ENCODE assay signal across 8 cellular contexts in the genomic region with DNA sequence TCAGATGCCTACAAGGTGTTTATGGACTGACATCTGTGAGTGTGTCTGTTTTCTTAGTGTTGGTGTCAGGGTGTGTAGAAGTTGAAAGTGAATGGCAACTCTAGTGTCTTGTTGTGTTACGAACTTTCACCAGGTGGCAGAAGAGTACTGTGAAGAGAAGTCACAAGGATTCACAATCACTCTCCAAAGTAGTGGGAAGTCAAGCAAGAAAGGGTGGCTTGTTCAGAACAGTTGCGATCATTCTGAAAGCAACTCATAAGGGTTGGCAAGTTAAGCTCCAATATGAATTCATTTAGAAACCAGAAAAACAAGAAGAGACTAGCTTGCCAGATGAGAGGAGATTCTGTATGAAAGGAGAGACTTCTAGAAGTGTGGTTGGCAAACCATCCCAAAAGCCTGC.
A peak's percentile ranks its signal among the peaks of the same experiment; 100 is the strongest.
DNase-seq lines count a peak whose midpoint lies in the region; ATAC-seq and TF ChIP-seq lines count a peak whose summit lies in the region.

No MANE protein-coding gene starts in this region.

- peak overlapping the region; percentile 45; the same call in 1 of the 2 replicates for H3K4me2 ChIP-seq in PC-9

- TF ChIP-seq CTCF in PC-9 (conservative IDR thresholded peaks at IDR 0.05) (peak; percentile 86), brain (conservative IDR thresholded peaks at IDR 0.05) (peak; percentile 66 to 73)

- no peaks in the 10 kb centered on the region for H3K9me2 ChIP-seq in PC-9 (ENCODE audit: insufficient read depth)

- CTCF ChIA-PET in PC-9 (lab: Charles Lee), result interaction anchor here (0.8 to 1.4 kb wide), 3 partner anchors 457 to 1201 kb away, joined by 3 read pairs; no protein-coding TSS in a partner anchor

- H3K9me3 Mint-ChIP-seq in brain, result peaks cover 0 to 2% (median 0%) of the 10 kb centered on the region in 5 experiments

- POLR2A ChIA-PET in PC-9 (lab: Charles Lee; ENCODE audit: unreplicated experiment), result interaction anchor here (0.7 kb wide), 1 partner anchor 317 kb away, joined by 4 read pairs; no protein-coding TSS in a partner anchor

- intact Hi-C loops in PC-9 (cut with micrococcal nuclease; ENCODE audit: unreplicated experiment), result loop anchor here (1.0 to 10.0 kb wide), 8 partner anchors 317 to 2000 kb away; a partner anchor contains a TSS

- H3K27ac Mint-ChIP-seq in brain, result no peak overlapping the region

- H3F3A ChIP-seq in PC-9 (ENCODE audit: insufficient read depth, low read depth), result peaks cover 15% of the 10 kb centered on the region; the same call in 1 of the 2 replicates

- DNase-seq in NCI-H345 (lab: John Stamatoyannopoulos, UW), result peak; percentile 24
- DNase-seq in NCI-H345 treated with DMSO at 0.1 percent for 48 hours (lab: John Stamatoyannopoulos, UW; ENCODE audit: unreplicated experiment), result no peak
- peak; percentile 38 to 66 for DNase-seq in PC-9
- DNase-seq in kidney tubule cell (ENCODE audit: low spot score), result peak; percentile 81
- DNase-seq in superior temporal gyrus (ENCODE audit: extremely low spot score), result peak; percentile 65

- no peaks in the 10 kb centered on the region for H3K9me3 ChIP-seq in PC-9 (ENCODE audit: insufficient read depth, low read depth)

- peak; percentile 53 for ATAC-seq in GM19438 (IDR thresholded peaks at IDR 0.05; ENCODE audit: low read depth, unreplicated experiment)
- peak; percentile 64 for ATAC-seq in HG03354 (IDR thresholded peaks at IDR 0.05; ENCODE audit: poor library complexity, severe bottlenecking, unreplicated experiment)

- H2AFZ ChIP-seq in PC-9, result no peak overlapping the region

- H3K36me3 ChIP-seq in PC-9 (ENCODE audit: low read depth), result no peaks in the 10 kb centered on the region

- H3K36me3 Mint-ChIP-seq in brain, result no peaks in the 10 kb centered on the region

- H3K4me3 ChIP-seq in PC-9, result no peak overlapping the region

- no peak overlapping the region for H3K4me3 Mint-ChIP-seq in brain

- no peaks in the 10 kb centered on the region for H3K79me2 ChIP-seq in PC-9 (ENCODE audit: low read depth)

- peaks cover 4% of the 10 kb centered on the region for H3K27me3 Mint-ChIP-seq in brain

- no peak overlapping the region for H3K27ac ChIP-seq in PC-9

- H4K20me1 ChIP-seq in PC-9 (ENCODE audit: insufficient read depth), result no peaks in the 10 kb centered on the region

- no TSS peak for BruUV-seq in PC-9 (replicated peaks; lab: Mats Ljungman, UMichigan)

- 0 out of 2 replicates have a peak, but pooled peaks cover 5% of the 10 kb centered on the region for H3K27me3 ChIP-seq in PC-9 (ENCODE audit: insufficient read depth, low read depth)

- peaks cover 22% of the 10 kb centered on the region for H3K4me1 ChIP-seq in PC-9 (replicated peaks; ENCODE audit: insufficient read depth)

- no peaks in the 10 kb centered on the region for H3K4me1 Mint-ChIP-seq in brain
